In the genomic region with DNA sequence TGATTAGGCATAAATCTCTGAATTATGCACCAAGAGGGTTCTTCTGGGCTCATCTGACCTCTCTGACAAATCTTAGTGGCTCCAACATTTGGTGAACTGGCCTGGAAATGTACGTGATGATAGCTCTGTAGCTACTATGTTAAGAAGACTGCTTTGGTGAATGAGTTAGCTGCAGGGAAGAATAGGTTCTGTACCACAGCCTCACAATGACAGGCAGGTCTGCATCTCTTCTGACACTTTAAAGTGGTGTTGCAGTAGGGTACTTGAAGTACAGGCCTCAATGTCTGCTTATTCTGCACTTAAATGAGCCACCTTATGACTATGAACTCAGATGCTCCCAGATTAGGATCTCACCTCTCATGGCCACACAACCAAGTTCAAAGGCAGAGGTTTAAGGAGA, we compare ENCODE assay signal across 18 cellular contexts. TPM values are rescaled to one million over a fixed set of nuclear protein-coding genes. Genes with fewer than 3 reads are reported as not detected.
"Had no signal": no experiment of that assay in that cellular context is flagged by ENCODE, and none has a peak within 500 bp of the region (broad histone marks: within the 10 kb centered on the region; RNA-seq: fewer than 3 reads in every experiment).

No MANE protein-coding gene starts in this region.

- H3K27ac Mint-ChIP-seq: activated naive CD8-positive, alpha-beta T cell treated with anti-CD3 and anti-CD28 coated beads for 36 hours had no signal

- H3K4me3 ChIP-seq: ascending aorta, colonic mucosa, SJSA1, thoracic aorta had no signal

- H3K36me3 Mint-ChIP-seq: activated naive CD8-positive, alpha-beta T cell treated with anti-CD3 and anti-CD28 coated beads for 36 hours had no signal

- H3K9me3 Mint-ChIP-seq: activated naive CD8-positive, alpha-beta T cell treated with anti-CD3 and anti-CD28 coated beads for 36 hours had no signal

- H3K27ac ChIP-seq: ascending aorta, colonic mucosa, ovary, SJSA1, thoracic aorta had no signal

- ATAC-seq: stimulated activated naive CD8-positive, alpha-beta T cell treated with anti-CD3 and anti-CD28 coated beads, Interleukin-15, Interleukin-2, amounts not matched to agents 100 U/mL and 50 U/mL, for 24 hours had no signal

- H3K27me3 ChIP-seq: ascending aorta, colonic mucosa, ovary, SJSA1 had no signal

- H3K36me3 ChIP-seq: ascending aorta, colonic mucosa, ovary, SJSA1, thoracic aorta had no signal

- H3K4me1 ChIP-seq: ascending aorta, colonic mucosa, SJSA1 had no signal

- H3K9me3 ChIP-seq: ascending aorta, colonic mucosa, ovary, SJSA1, thoracic aorta had no signal

- DNase-seq: activated CD4-positive, alpha-beta T cell treated with anti-CD3 and anti-CD28 coated beads, Interleukin-2, amount 50 U/mL, for 4 hours; activated CD4-positive, CD25-positive, alpha-beta regulatory T cell treated with anti-CD3 and anti-CD28 coated beads, Interleukin-2, amount 50 U/mL, for 72 hours; activated effector memory CD4-positive, alpha-beta T cell treated with anti-CD3 and anti-CD28 coated beads, Interleukin-2, amount 50 U/mL, for 16 hours; activated naive CD8-positive, alpha-beta T cell treated with anti-CD3 and anti-CD28 coated beads for 36 hours; activated T-cell treated with anti-CD3 and anti-CD28 coated beads, Interleukin-2, amount 50 U/mL, for 1 hour; caudate nucleus; colonic mucosa; glutamatergic neuron; left cardiac atrium; ovary; stimulated activated CD4-positive, alpha-beta T cell treated with anti-CD3 and anti-CD28 coated beads, Interleukin-2, amount 100 ng/mL, for 24 hours; stimulated activated naive CD8-positive, alpha-beta T cell treated with anti-CD3 and anti-CD28 coated beads, Interleukin-15, Interleukin-2, amounts not matched to agents 100 U/mL and 50 U/mL, for 24 hours; SW 1271; T-helper 9 cell had no signal

RNA-seq across cellular contexts. Expression of a gene that starts 7.0 kb away (rescaled TPM):
- total RNA-seq: activated naive CD8-positive, alpha-beta T cell treated with anti-CD3 and anti-CD28 coated beads for 36 hours; endothelial cell of umbilical vein had no signal
- polyA plus RNA-seq: endothelial cell of umbilical vein had no signal
